Comparison of ENCODE assay signal across 21 cellular contexts in genomic region chr4:24208691-24209090, GRCh38.
"Had no signal": no experiment of that assay in that cellular context is flagged by ENCODE, and none has a peak within 500 bp of the region (broad histone marks: within the 10 kb centered on the region; RNA-seq: fewer than 3 reads in every experiment).

No MANE protein-coding gene starts in this region.

- FAIRE-seq: RCC 7860 had no signal

- H3K9ac ChIP-seq: KMS-11 had no signal

- DNase-seq: Kasumi-1, MV-4-11, NCI-H1048, NCI-H1105, NCI-H1417, NCI-H1436 treated with DMSO at 0.1 percent for 48 hours, NCI-H1694, NCI-H187 treated with DMSO at 0.1 percent for 48 hours, NCI-H2081, NCI-H2107, NCI-H2227 treated with DMSO at 0.1 percent for 48 hours, NCI-H524, NCI-H69, NCI-H774, Right ventricle myocardium superior, RPMI8226, SIG-M5 had no signal

- H3K4me1 ChIP-seq: SJSA1 had no signal

- H3K36me3 ChIP-seq: SJSA1 had no signal

- H3K27me3 ChIP-seq: SJSA1 had no signal

- H3K9me3 ChIP-seq: SJSA1 had no signal

- H3K4me2 ChIP-seq: KMS-11 had no signal

- H3K27ac ChIP-seq: KMS-11, SJSA1, SK-N-MC had no signal

- H3K4me3 ChIP-seq: SJSA1, SK-N-MC had no signal
